In the genomic region with DNA sequence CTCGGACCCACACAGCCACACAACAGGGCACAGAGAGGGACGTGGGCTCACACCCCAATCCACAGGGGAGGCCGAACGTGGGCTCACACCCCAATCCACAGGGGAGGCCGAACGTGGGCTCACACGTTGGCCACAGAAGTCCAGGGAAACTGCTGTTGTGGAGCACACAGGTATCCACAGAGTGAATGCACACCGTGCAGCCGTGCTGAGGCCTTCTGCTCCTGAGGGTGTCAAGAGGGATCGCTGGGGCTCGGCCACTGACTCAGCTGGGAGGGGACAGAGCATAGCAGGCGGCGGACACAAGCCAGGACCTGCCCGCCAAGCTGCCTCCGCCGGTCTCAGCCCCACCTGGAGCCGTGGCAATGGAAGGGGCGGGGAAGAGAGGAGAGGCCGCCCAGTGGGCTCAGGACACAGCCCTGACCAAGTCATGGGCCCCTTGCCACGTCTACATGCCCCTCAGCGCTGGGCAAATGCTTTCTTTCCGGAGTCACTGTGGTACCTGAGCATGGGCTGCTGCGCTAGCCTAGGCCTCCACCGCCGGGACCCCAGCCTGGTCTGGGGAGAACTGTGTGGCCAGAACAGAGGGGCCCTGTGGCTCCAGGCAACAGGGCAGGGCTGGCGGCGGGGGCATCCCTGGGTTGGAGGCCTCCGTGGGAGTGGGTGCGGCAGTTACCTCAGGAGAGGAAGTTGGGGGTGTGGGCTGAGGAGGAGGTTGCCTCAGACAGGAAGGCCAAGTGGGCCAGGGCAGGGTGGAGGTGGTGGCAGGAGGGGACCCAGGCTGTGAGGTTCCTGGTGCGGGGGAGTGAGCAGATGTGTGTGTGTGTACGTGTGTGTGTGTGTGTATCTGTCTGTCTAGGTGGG, we compare ENCODE assay signal across 9 cellular contexts. TPM values are rescaled to one million over a fixed set of nuclear protein-coding genes. Genes with fewer than 3 reads are reported as not detected.
DNase-seq lines count a peak whose midpoint lies in the region; ATAC-seq and TF ChIP-seq lines count a peak whose summit lies in the region.
"Had no signal": no experiment of that assay in that cellular context is flagged by ENCODE, and none has a peak within 500 bp of the region (broad histone marks: within the 10 kb centered on the region; RNA-seq: fewer than 3 reads in every experiment).

No MANE protein-coding gene starts in this region.

- H4K20me1 ChIP-seq in HCT116 (ENCODE audit: insufficient read depth) (no peaks in the 10 kb centered on the region), PC-3 (ENCODE audit: low read length) (no peaks in the 10 kb centered on the region)

- BruUV-seq in HCT116 (replicated peaks; lab: Mats Ljungman, UMichigan) (no TSS peak), PC-3 (replicated peaks; lab: Mats Ljungman, UMichigan) (no TSS peak)

- H3K4me3 ChIP-seq in CD4-positive, CD25-positive, alpha-beta regulatory T cell (ENCODE audit: low read depth, low read length), result peak overlapping the region; percentile 95
- H3K4me3 ChIP-seq in HCT116 (replicated peaks in 1 of 2; ENCODE audit: low read depth in 1 of 2, low read length in 2 of 2) (peak overlapping the region; percentile 80 to 91), PC-3 (ENCODE audit: low read length) (peak overlapping the region; percentile 79), iPS-18c (ENCODE audit: insufficient read depth, low read depth, low read length) (peak overlapping the region; percentile 20; the same call in 1 of the 2 replicates)

- H3K9ac ChIP-seq in HCT116 (ENCODE audit: low read length), result peak overlapping the region; percentile 75
- peak overlapping the region; percentile 82 for H3K9ac ChIP-seq in PC-3 (ENCODE audit: low read length)

- peak overlapping the region; percentile 93 to 98 (median 95) for H3K4me3 Mint-ChIP-seq in CD4-positive, CD25-positive, alpha-beta regulatory T cell

- no peaks in the 10 kb centered on the region for H3F3A ChIP-seq in PC-3 (ENCODE audit: low read length, unreplicated experiment)

- TF ChIP-seq POLR2A in HCT116 (IDR thresholded peaks at IDR 0.05; ENCODE audit: borderline replicate concordance, extremely low read depth, insufficient read depth, insufficient read length), result no peak

- intact Hi-C loops in HCT116 (cut with micrococcal nuclease), result no loop called here
- intact Hi-C loops in PC-3 (cut with micrococcal nuclease), result loop anchor here (2.0 to 5.0 kb wide), 2 partner anchors 20 to 41 kb away; a partner anchor contains a TSS

- H3K36me3 Mint-ChIP-seq in CD4-positive, CD25-positive, alpha-beta regulatory T cell, result peaks cover 21% of the 10 kb centered on the region

- no peaks in the 10 kb centered on the region for H3K27me3 ChIP-seq in CD4-positive, CD25-positive, alpha-beta regulatory T cell (ENCODE audit: control insufficient read depth, insufficient read depth, low read length)
- no peaks in the 10 kb centered on the region for H3K27me3 ChIP-seq in HCT116 (ENCODE audit: insufficient read depth, low read length)
- H3K27me3 ChIP-seq in PC-3 (ENCODE audit: low read length), result no peaks in the 10 kb centered on the region
- H3K27me3 ChIP-seq: dorsolateral prefrontal cortex had no signal

- H3K4me1 Mint-ChIP-seq in CD4-positive, CD25-positive, alpha-beta regulatory T cell, result peaks cover 4 to 65% (median 36%) of the 10 kb centered on the region in 4 donors

- H3K27ac ChIP-seq in CD4-positive, CD25-positive, alpha-beta regulatory T cell (ENCODE audit: insufficient read depth, low read length, poor library complexity, severe bottlenecking), result peak overlapping the region; percentile 79
- peak overlapping the region; percentile 95 for H3K27ac ChIP-seq in HCT116 (ENCODE audit: low read depth, low read length)
- H3K27ac ChIP-seq in PC-3 (ENCODE audit: low read length), result peak overlapping the region; percentile 88

- H3K79me2 ChIP-seq in HCT116 (ENCODE audit: insufficient read depth, low read length) (peaks cover 21% of the 10 kb centered on the region; the same call in 1 of the 2 replicates), PC-3 (ENCODE audit: low read length) (peaks cover 24% of the 10 kb centered on the region)

- H3K4me2 ChIP-seq in HCT116 (ENCODE audit: low read length), result peak overlapping the region; percentile 95
- H3K4me2 ChIP-seq in PC-3 (ENCODE audit: low read length), result peak overlapping the region; percentile 99

- CTCF ChIA-PET in HCT116 (lab: Charles Lee), result interaction anchor here (0.7 to 2.2 kb wide), 3 partner anchors 11 to 45 kb away, joined by 3 to 7 read pairs (median 4); no protein-coding TSS in a partner anchor
- CTCF ChIA-PET in PC-3 (lab: Charles Lee), result interaction anchor here (1.3 kb wide), 1 partner anchor 43 kb away, joined by 4 read pairs; no protein-coding TSS in a partner anchor

- H3K27me3 Mint-ChIP-seq in CD4-positive, CD25-positive, alpha-beta regulatory T cell, result no peaks in the 10 kb centered on the region

- POLR2A ChIA-PET in HCT116 (lab: Charles Lee), result interaction anchor here (1.1 to 2.8 kb wide), 4 partner anchors 9 to 24 kb away, joined by 3 to 10 read pairs (median 4); a partner anchor contains a TSS
- POLR2A ChIA-PET in PC-3 (lab: Charles Lee; ENCODE audit: unreplicated experiment), result no interaction called here

- no peak overlapping the region for H2AFZ ChIP-seq in HCT116 (ENCODE audit: low read depth, low read length, poor library complexity, severe bottlenecking)
- peak overlapping the region; percentile 89 for H2AFZ ChIP-seq in PC-3 (ENCODE audit: low read length)

- H3K27ac Mint-ChIP-seq in CD4-positive, CD25-positive, alpha-beta regulatory T cell, result peak overlapping the region; percentile 90 to 97 (median 96)

- RAD21 ChIA-PET in HCT116 (lab: Charles Lee; ENCODE audit: low non-redundant PET in 1 of 2, low total read pairs in 2 of 2, uncharacterized antibody in 2 of 2, unreplicated experiment in 2 of 2), result interaction anchor here in 1 of 2 experiments (1.9 kb wide), 1 partner anchor 15 kb away, joined by 5 read pairs; no protein-coding TSS in a partner anchor

- no peaks in the 10 kb centered on the region for H3K9me3 Mint-ChIP-seq in CD4-positive, CD25-positive, alpha-beta regulatory T cell

- no peaks in the 10 kb centered on the region for H3K9me3 ChIP-seq in CD4-positive, CD25-positive, alpha-beta regulatory T cell (ENCODE audit: control insufficient read depth in 2 of 2, low read length in 2 of 2)
- H3K9me3 ChIP-seq in HCT116 (ENCODE audit: control insufficient read depth in 1 of 2, insufficient read depth in 1 of 2, low read depth in 1 of 2, low read length in 2 of 2) (no peaks in the 10 kb centered on the region), PC-3 (ENCODE audit: low read length) (no peaks in the 10 kb centered on the region), iPS-18c (ENCODE audit: control insufficient read depth, insufficient read depth, low read length) (no peaks in the 10 kb centered on the region)

- H3K9me2 ChIP-seq in HCT116 (ENCODE audit: insufficient read depth), result no peaks in the 10 kb centered on the region
- no peaks in the 10 kb centered on the region for H3K9me2 ChIP-seq in PC-3 (replicated peaks; ENCODE audit: low read length)

- TF ChIP-seq CTCF in HCT116 (IDR thresholded peaks at IDR 0.05 in 2 of 3, conservative IDR thresholded peaks at IDR 0.05 in 1 of 3; ENCODE audit: borderline replicate concordance in 1 of 3, insufficient read depth in 1 of 3, low read depth in 2 of 3, low read length in 2 of 3), result no peak
- TF ChIP-seq CTCF in PC-3 (conservative IDR thresholded peaks at IDR 0.05; ENCODE audit: low read depth, low read length), result no peak

- no peak for TF ChIP-seq RAD21 in HCT116 (IDR thresholded peaks at IDR 0.05; ENCODE audit: low read depth)

- DNase-seq in CD4-positive, CD25-positive, alpha-beta regulatory T cell, result peak; percentile 65 to 92 (median 82)
- no peak for DNase-seq in HCT116 (ENCODE audit: low read depth, low spot score)
- DNase-seq in PC-3, result peak; percentile 79
- peak; percentile 66 for DNase-seq in activated T-helper 1 cell treated with Interleukin-2 at 50 U/mL for 16 hours (ENCODE audit: low read depth)
- DNase-seq in stimulated activated CD8-positive, alpha-beta memory T cell treated with anti-CD3 and anti-CD28 coated beads, Interleukin-4, amount 100 ng/mL, for 48 hours, result peak; percentile 70
- no peak for DNase-seq in dermis blood vessel endothelial cell

- H3K36me3 ChIP-seq in CD4-positive, CD25-positive, alpha-beta regulatory T cell (ENCODE audit: control insufficient read depth, insufficient read depth, low read length), result peaks cover 25% of the 10 kb centered on the region
- no peaks in the 10 kb centered on the region for H3K36me3 ChIP-seq in HCT116 (ENCODE audit: control insufficient read depth in 1 of 2, insufficient read depth in 2 of 2, low read length in 2 of 2)
- no peaks in the 10 kb centered on the region for H3K36me3 ChIP-seq in PC-3 (ENCODE audit: low read depth, low read length)

- peak; percentile 84 to 86 for ATAC-seq in CD4-positive, CD25-positive, alpha-beta regulatory T cell (ENCODE audit: low read depth in 2 of 2)
- peak; percentile 63 for ATAC-seq in HCT116
- ATAC-seq in PC-3, result peak; percentile 65
- no peak for ATAC-seq in HG03439 (IDR thresholded peaks at IDR 0.05; ENCODE audit: unreplicated experiment)

- peaks cover 48% of the 10 kb centered on the region for H3K4me1 ChIP-seq in CD4-positive, CD25-positive, alpha-beta regulatory T cell (ENCODE audit: control insufficient read depth, insufficient read depth, low read length, poor library complexity, severe bottlenecking)
- peaks cover 37 to 74% of the 10 kb centered on the region in 2 experiments for H3K4me1 ChIP-seq in HCT116 (ENCODE audit: control insufficient read depth in 1 of 2, insufficient read depth in 2 of 2, low read length in 2 of 2)
- peaks cover 43% of the 10 kb centered on the region for H3K4me1 ChIP-seq in PC-3 (ENCODE audit: insufficient read depth, low read length)

RNA-seq across cellular contexts. Expression of a gene that starts 1.2 kb away (rescaled TPM):
- 191 TPM for total RNA-seq in CD4-positive, CD25-positive, alpha-beta regulatory T cell
- 100 to 1,000 TPM in 3 of 4 donors, 10 to 100 TPM in 1; 91.0 to 138 (median 120) TPM for polyA plus RNA-seq in CD4-positive, CD25-positive, alpha-beta regulatory T cell
- total RNA-seq in HCT116 (2021; ENCODE audit: unreplicated experiment), result 75.9 TPM
- 85.9 and 88.7 TPM in 2 replicates for polyA plus RNA-seq in HCT116 (2012)
- total RNA-seq in PC-3 (2014; rRNA removed), result 26.8 and 34.3 TPM in 2 replicates
- not detected in 2 replicates for total RNA-seq in dermis blood vessel endothelial cell

RNA-seq across cellular contexts. Expression of a gene that starts 21.0 kb away (rescaled TPM):
- total RNA-seq in CD4-positive, CD25-positive, alpha-beta regulatory T cell, result 26.3 TPM
- polyA plus RNA-seq in CD4-positive, CD25-positive, alpha-beta regulatory T cell, result 10 to 100 TPM; 59.9 to 71.2 (median 67.4) TPM
- total RNA-seq in HCT116 (2021; ENCODE audit: unreplicated experiment) (32.8 TPM), PC-3 (2014; rRNA removed) (50.3 and 57.4 TPM in 2 replicates), dermis blood vessel endothelial cell (23.3 and 34.0 TPM in 2 replicates)
- 41.1 and 41.2 TPM in 2 replicates for polyA plus RNA-seq in HCT116 (2012)

RNA-seq across cellular contexts. Expression of a gene that starts 23.8 kb away (rescaled TPM):
- total RNA-seq in CD4-positive, CD25-positive, alpha-beta regulatory T cell, result 4.5 TPM
- polyA plus RNA-seq in CD4-positive, CD25-positive, alpha-beta regulatory T cell, result 1 to 10 TPM; 3.8 to 8.3 (median 6.2) TPM
- total RNA-seq in HCT116 (2021; ENCODE audit: unreplicated experiment), result 30.2 TPM
- polyA plus RNA-seq in HCT116 (2012), result 26.8 and 30.2 TPM in 2 replicates
- total RNA-seq in PC-3 (2014; rRNA removed), result 25.1 and 44.5 TPM in 2 replicates
- 6.6 and 10.3 TPM in 2 replicates for total RNA-seq in dermis blood vessel endothelial cell

RNA-seq across cellular contexts. Expression of a gene that starts 31.6 kb away (rescaled TPM):
- not detected for total RNA-seq in CD4-positive, CD25-positive, alpha-beta regulatory T cell
- polyA plus RNA-seq in CD4-positive, CD25-positive, alpha-beta regulatory T cell, result not detected
- total RNA-seq in HCT116 (2021; ENCODE audit: unreplicated experiment) (1.2 TPM), PC-3 (2014; rRNA removed) (not detected in 2 replicates), dermis blood vessel endothelial cell (0.09 TPM in 1 of 2 replicates, not detected in the other)
- 0.39 and 0.64 TPM in 2 replicates for polyA plus RNA-seq in HCT116 (2012)

RNA-seq across cellular contexts. Expression of a gene that starts 40.1 kb away (rescaled TPM):
- not detected for total RNA-seq in CD4-positive, CD25-positive, alpha-beta regulatory T cell
- polyA plus RNA-seq in CD4-positive, CD25-positive, alpha-beta regulatory T cell, result not detected
- 11.6 TPM for total RNA-seq in HCT116 (2021; ENCODE audit: unreplicated experiment)
- polyA plus RNA-seq in HCT116 (2012), result 10.4 and 13.0 TPM in 2 replicates
- total RNA-seq in PC-3 (2014; rRNA removed), result 0.40 and 0.47 TPM in 2 replicates
- total RNA-seq in dermis blood vessel endothelial cell, result not detected in 2 replicates

Comparison
In these comparisons a context has a peak if more than half of its experiments do, and no peak if none do; other contexts are left out.
1. DNase-seq: peak in CD4-positive, CD25-positive, alpha-beta regulatory T cell (3 of 3), PC-3 (single experiment), activated T-helper 1 cell treated with Interleukin-2 at 50 U/mL for 16 hours (single experiment) and stimulated activated CD8-positive, alpha-beta memory T cell treated with anti-CD3 and anti-CD28 coated beads, Interleukin-4, amount 100 ng/mL, for 48 hours (single experiment); none in HCT116 (single experiment) and dermis blood vessel endothelial cell (single experiment).
2. H3K4me3 ChIP-seq: peak in every context shown above with its lines; median percentile 95 in CD4-positive, CD25-positive, alpha-beta regulatory T cell; 86 in HCT116; 79 in PC-3; 20 in iPS-18c.
3. RNA of a gene that starts 1.2 kb away (total RNA-seq): 191 TPM in CD4-positive, CD25-positive, alpha-beta regulatory T cell (single experiment), 75.9 TPM in HCT116 (single experiment) and 26.8 to 34.3 TPM in PC-3; not detected in dermis blood vessel endothelial cell; every median in the first group is over 10 times any median in the second.
4. Peak in every context shown above with its lines, with median percentiles within 50 percentile points of each other: H3K27ac ChIP-seq.